22 cellular contexts compared by ENCODE assay signal in genomic region chr1:89802036-89802435, GRCh38. TPM values are rescaled to one million over a fixed set of nuclear protein-coding genes. Genes with fewer than 3 reads are reported as not detected.
DNase-seq lines count a peak whose midpoint lies in the region; ATAC-seq and TF ChIP-seq lines count a peak whose summit lies in the region.
"Had no signal": no experiment of that assay in that cellular context is flagged by ENCODE, and none has a peak within 500 bp of the region (broad histone marks: within the 10 kb centered on the region; RNA-seq: fewer than 3 reads in every experiment).

No MANE protein-coding gene starts in this region.

- ATAC-seq in HG02885 (IDR thresholded peaks at IDR 0.05; ENCODE audit: poor library complexity, unreplicated experiment) = no peak
- ATAC-seq: activated T-cell treated with anti-CD3 and anti-CD28 coated beads, Interleukin-2, amount 50 U/mL, for 4 hours; K562; psoas muscle; stimulated activated naive B cell treated with anti-CD40 and anti-IgM and Interleukin-4, amounts not matched to agents 10 μg/mL and 1 μg/mL and 100 μg/mL, for 72 hours; T-helper 17 cell had no signal

- H3K36me3 Mint-ChIP-seq in neural crest cell (ENCODE audit: low read depth) = peaks cover 2% of the 10 kb centered on the region
- H3K36me3 Mint-ChIP-seq: CD4-positive, CD25-positive, alpha-beta regulatory T cell; stimulated activated naive B cell treated with anti-CD40 and anti-IgM and Interleukin-4, amounts not matched to agents 10 μg/mL and 1 μg/mL and 100 μg/mL, for 72 hours had no signal

- no peaks in the 10 kb centered on the region for H3K36me3 ChIP-seq in HUES48 (ENCODE audit: control insufficient read depth, insufficient read depth, low read length)

- no peaks in the 10 kb centered on the region for H3K27me3 ChIP-seq in HUES48 (ENCODE audit: control insufficient read depth, insufficient read depth, low read length)
- H3K27me3 ChIP-seq: testis had no signal

- H3K27ac ChIP-seq in HUES48 (ENCODE audit: low read depth, low read length) = peak overlapping the region; percentile 43
- H3K27ac ChIP-seq: GM23248, psoas muscle, skin epidermis, testis had no signal

- TF ChIP-seq CTCF in neural crest cell (conservative IDR thresholded peaks at IDR 0.05) = no peak

- no peak overlapping the region for H3K4me3 ChIP-seq in HUES48 (ENCODE audit: low read depth, low read length)
- H3K4me3 ChIP-seq: GM23248, K562, psoas muscle, skin epidermis, testis had no signal

- DNase-seq in NCI-H187 treated with DMSO at 0.1 percent for 48 hours (lab: John Stamatoyannopoulos, UW) = peak; percentile 73
- DNase-seq in NCI-H510A treated with DMSO at 0.1 percent for 48 hours (lab: John Stamatoyannopoulos, UW) = peak; percentile 78
- no peak for DNase-seq in neural crest cell (ENCODE audit: low read depth, low spot score)
- no peak for DNase-seq in stimulated activated CD8-positive, alpha-beta memory T cell treated with anti-CD3 and anti-CD28 coated beads, Interleukin-4, amount 100 ng/mL, for 48 hours
- DNase-seq in Ammon's horn (ENCODE audit: low spot score) = no peak
- DNase-seq: activated CD4-positive, alpha-beta T cell treated with anti-CD3 and anti-CD28 coated beads for 4 hours; activated naive CD4-positive, alpha-beta T cell; activated T-cell treated with anti-CD3 and anti-CD28 coated beads, Interleukin-2, amount 50 U/mL, for 4 hours; CD4-positive, CD25-positive, alpha-beta regulatory T cell; GM23248; head of caudate nucleus; NCI-H2227 treated with DMSO at 0.1 percent for 48 hours; psoas muscle; stimulated activated CD4-positive, alpha-beta T cell treated with anti-CD3 and anti-CD28 coated beads, Interleukin-2, amount 100 ng/mL, for 24 hours; stimulated activated naive B cell treated with anti-CD40 and anti-IgM and Interleukin-4, amounts not matched to agents 10 μg/mL and 1 μg/mL and 100 μg/mL, for 72 hours; T-helper 17 cell; testis had no signal

- H3K9me3 Mint-ChIP-seq in neural crest cell = no peaks in the 10 kb centered on the region
- H3K9me3 Mint-ChIP-seq: activated T-cell treated with anti-CD3 and anti-CD28 coated beads, Interleukin-2, amount 50 U/mL, for 4 hours; dendritic cell treated with granulocyte-macrophage colony-stimulating factor and Interleukin-4, amounts not matched to agents 40 ng/mL and 50 ng/mL, for 4 days; stimulated activated naive B cell treated with anti-CD40 and anti-IgM and Interleukin-4, amounts not matched to agents 10 μg/mL and 1 μg/mL and 100 μg/mL, for 72 hours had no signal

- no peak overlapping the region for H3K4me3 Mint-ChIP-seq in neural crest cell
- H3K4me3 Mint-ChIP-seq: activated T-cell treated with anti-CD3 and anti-CD28 coated beads, Interleukin-2, amount 50 U/mL, for 4 hours; CD4-positive, CD25-positive, alpha-beta regulatory T cell; dendritic cell treated with granulocyte-macrophage colony-stimulating factor and Interleukin-4, amounts not matched to agents 40 ng/mL and 50 ng/mL, for 4 days; stimulated activated naive B cell treated with anti-CD40 and anti-IgM and Interleukin-4, amounts not matched to agents 10 μg/mL and 1 μg/mL and 100 μg/mL, for 72 hours; T-helper 17 cell had no signal

- H3K9me3 ChIP-seq in HUES48 (ENCODE audit: control insufficient read depth, insufficient read depth, low read length) = no peaks in the 10 kb centered on the region
- H3K9me3 ChIP-seq: psoas muscle, testis had no signal

- H3K4me1 Mint-ChIP-seq in neural crest cell = peaks cover 23% of the 10 kb centered on the region

- peak overlapping the region; percentile 15 for H3K27ac Mint-ChIP-seq in neural crest cell (ENCODE audit: unreplicated experiment)
- H3K27ac Mint-ChIP-seq: CD4-positive, CD25-positive, alpha-beta regulatory T cell; dendritic cell treated with granulocyte-macrophage colony-stimulating factor and Interleukin-4, amounts not matched to agents 40 ng/mL and 50 ng/mL, for 4 days; stimulated activated naive B cell treated with anti-CD40 and anti-IgM and Interleukin-4, amounts not matched to agents 10 μg/mL and 1 μg/mL and 100 μg/mL, for 72 hours; T-helper 17 cell had no signal

- peaks cover 7% of the 10 kb centered on the region for H3K4me1 ChIP-seq in HUES48 (ENCODE audit: control insufficient read depth, insufficient read depth, low read length)
- H3K4me1 ChIP-seq: psoas muscle, testis had no signal

- no peaks in the 10 kb centered on the region for H3K27me3 Mint-ChIP-seq in neural crest cell (ENCODE audit: low read depth)

- no peak overlapping the region for H3K9ac ChIP-seq in HUES48 (ENCODE audit: low read depth, low read length)
- H3K9ac ChIP-seq: GM23248 had no signal

RNA-seq across cellular contexts. Expression of gene LRRC8D, which starts 18.8 kb away (rescaled TPM):
- 41.8 and 44.9 TPM in 2 replicates for total RNA-seq in neural crest cell

Comparison
In these comparisons a context has a peak if more than half of its experiments do, and no peak if none do; other contexts are left out.
1. DNase-seq: peak in NCI-H187 treated with DMSO at 0.1 percent for 48 hours (single experiment) and NCI-H510A treated with DMSO at 0.1 percent for 48 hours (single experiment); none in neural crest cell (single experiment), stimulated activated CD8-positive, alpha-beta memory T cell treated with anti-CD3 and anti-CD28 coated beads, Interleukin-4, amount 100 ng/mL, for 48 hours (single experiment) and Ammon's horn (single experiment).